1 cellular context compared by ENCODE assay signal in the genomic region with DNA sequence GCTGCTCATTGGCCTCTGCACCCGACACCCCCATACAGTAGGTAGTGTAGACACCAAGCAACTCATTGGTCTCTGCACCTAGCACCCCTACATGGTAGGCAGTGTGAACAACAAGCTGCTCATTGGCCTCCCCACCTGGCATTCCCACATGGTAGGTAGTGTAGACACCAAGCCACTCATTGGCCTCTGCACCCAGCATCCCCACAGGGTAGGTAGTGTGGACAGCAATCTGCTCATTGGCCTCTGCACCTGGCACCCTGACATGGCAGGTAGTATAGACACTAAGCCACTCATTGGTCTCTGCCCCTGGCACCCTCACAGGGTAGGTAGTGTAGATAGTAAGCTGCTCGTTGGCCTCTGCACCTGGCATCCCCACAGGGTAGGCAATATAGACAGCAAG.
TF ChIP-seq lines count a peak whose summit lies in the region.

No MANE protein-coding gene starts in this region.

TF ChIP-seq in IMR-90, 13 proteins besides CTCF, POLR2A, EP300 and RAD21:
- no peak for TF ChIP-seq CHD1 (IDR thresholded peaks at IDR 0.05; ENCODE audit: low read depth, low read length)
- TF ChIP-seq ELK1 (IDR thresholded peaks at IDR 0.05; ENCODE audit: borderline replicate concordance, low read depth, low read length), result no peak
- no peak for TF ChIP-seq MXI1 (IDR thresholded peaks at IDR 0.05; ENCODE audit: borderline replicate concordance, low read depth, low read length)
